In the genomic region with DNA sequence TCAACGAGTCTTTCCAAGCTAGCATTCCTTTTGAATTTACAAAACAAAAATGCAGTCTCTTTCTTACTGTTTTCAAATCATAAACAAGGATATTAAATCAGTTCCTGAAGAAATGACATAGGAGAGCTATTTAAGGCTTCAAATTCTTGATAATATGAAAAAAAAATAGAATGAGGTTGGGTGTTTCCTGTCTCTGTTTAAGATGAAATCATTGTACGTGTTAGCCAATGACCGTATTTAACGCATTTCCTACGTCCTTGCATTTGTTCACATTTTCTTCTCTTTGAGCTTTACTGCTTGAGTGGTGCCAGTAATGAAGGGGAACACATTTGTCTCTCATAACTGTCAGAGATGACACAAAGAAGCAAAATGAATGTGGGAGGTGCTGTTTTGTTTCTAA, we compare ENCODE assay signal across 21 cellular contexts.
DNase-seq lines count a peak whose midpoint lies in the region; ATAC-seq, FAIRE-seq and TF ChIP-seq lines count a peak whose summit lies in the region.
"Had no signal": no experiment of that assay in that cellular context is flagged by ENCODE, and none has a peak within 500 bp of the region (broad histone marks: within the 10 kb centered on the region; RNA-seq: fewer than 3 reads in every experiment).

No MANE protein-coding gene starts in this region.

- TF ChIP-seq CTCF in heart left ventricle (IDR thresholded peaks at IDR 0.05) (no peak), kidney (IDR thresholded peaks at IDR 0.05; ENCODE audit: borderline replicate concordance, extremely low read depth, insufficient read depth) (no peak), spleen (IDR thresholded peaks at IDR 0.05 in 8 of 11, conservative IDR thresholded peaks at IDR 0.05 in 3 of 11) (no peak)

- TF ChIP-seq POLR2A in heart left ventricle (IDR thresholded peaks at IDR 0.05) (no peak), spleen (IDR thresholded peaks at IDR 0.05) (no peak)

- 39 to 49% (median 47%) methylated on average over 5 of the region's 5 CpGs for WGBS in heart left ventricle, 4 donors
- WGBS in spleen, 5 donors = 42 to 73% (median 69%) methylated on average over 5 of the region's 5 CpGs

- peak overlapping the region in 10 of 12 donors; percentile 23 to 82 (median 61) for H3K27ac ChIP-seq in heart left ventricle
- H3K27ac ChIP-seq in kidney (ENCODE audit: low read depth in 2 of 2, low read length in 2 of 2) = peak overlapping the region in 1 of 2 donors; percentile 65
- peak overlapping the region; percentile 10 to 83 (median 74) for H3K27ac ChIP-seq in spleen

- FAIRE-seq in kidney (lab: Jason Lieb, UNC) = peak; percentile 21
- FAIRE-seq: D721Med, GM19239, H54 had no signal

- no peak overlapping the region for H3K9ac ChIP-seq in kidney (ENCODE audit: low read length in 2 of 2)

- DNase-seq in heart left ventricle = no peak
- no peak for DNase-seq in left ventricle myocardium superior
- peak; percentile 23 for DNase-seq in NCI-H69 (lab: John Stamatoyannopoulos, UW)
- DNase-seq in kidney = no peak
- no peak for DNase-seq in spleen
- DNase-seq in COLO829 (ENCODE audit: low spot score) = no peak
- DNase-seq: DMS79; Kasumi-1; NCI-H1436; NCI-H187 treated with DMSO at 0.1 percent for 48 hours; NCI-H2107; NCI-H2227 treated with DMSO at 0.1 percent for 48 hours; NCI-H510A; NCI-H774; NK-92 treated with Interleukin-12 subunit alpha and Interleukin-12 subunit beta, amount 100 ng/mL, for 24 hours had no signal

- H3K4me3 ChIP-seq in heart left ventricle (no peak overlapping the region), kidney (ENCODE audit: low read length in 2 of 2) (no peak overlapping the region), spleen (no peak overlapping the region)

- H3K27me3 ChIP-seq in heart left ventricle = no peaks in the 10 kb centered on the region
- H3K27me3 ChIP-seq in spleen (replicated peaks in 1 of 7) = no peaks in the 10 kb centered on the region

- intact Hi-C loops in heart left ventricle (cut with DNase I) (loop anchor here in 2 of 10 donors (5.0 to 10.0 kb wide), 2 partner anchors 190 to 1052 kb away; a partner anchor contains a TSS), left ventricle myocardium superior (cut with micrococcal nuclease) (no loop called here), kidney (cut with DNase I) (no loop called here), spleen (cut with DNase I; ENCODE audit: low total_unique reads) (no loop called here)

- H3K4me1 ChIP-seq in heart left ventricle (peaks cover 0 to 53% (median 24%) of the 10 kb centered on the region in 12 donors), kidney (ENCODE audit: control insufficient read depth in 1 of 2, insufficient read depth in 1 of 2, low read depth in 1 of 2, low read length in 2 of 2) (peaks cover 2 to 4% of the 10 kb centered on the region in 2 donors), spleen (peaks cover 0 to 10% (median 3%) of the 10 kb centered on the region in 6 donors)

- peak in 1 of 4 donors; percentile 62 for ATAC-seq in heart left ventricle
- no peak for ATAC-seq in left ventricle myocardium superior
- no peak for ATAC-seq in GM21390 (IDR thresholded peaks at IDR 0.05; ENCODE audit: unreplicated experiment)
- ATAC-seq: Panc1, SK-N-SH treated with all-trans-retinoic acid at 6 μM for 48 hours had no signal

- no peaks in the 10 kb centered on the region for H3K36me3 ChIP-seq in heart left ventricle
- no peaks in the 10 kb centered on the region for H3K36me3 ChIP-seq in kidney (ENCODE audit: control insufficient read depth in 1 of 2, insufficient read depth in 2 of 2, low read length in 2 of 2)
- no peaks in the 10 kb centered on the region for H3K36me3 ChIP-seq in spleen

- H3K9me3 ChIP-seq in heart left ventricle (peaks cover 0 to 6% (median 0%) of the 10 kb centered on the region in 12 donors), kidney (ENCODE audit: control insufficient read depth in 1 of 2, low read length in 2 of 2) (no peaks in the 10 kb centered on the region), spleen (no peaks in the 10 kb centered on the region)
